In the genomic region with DNA sequence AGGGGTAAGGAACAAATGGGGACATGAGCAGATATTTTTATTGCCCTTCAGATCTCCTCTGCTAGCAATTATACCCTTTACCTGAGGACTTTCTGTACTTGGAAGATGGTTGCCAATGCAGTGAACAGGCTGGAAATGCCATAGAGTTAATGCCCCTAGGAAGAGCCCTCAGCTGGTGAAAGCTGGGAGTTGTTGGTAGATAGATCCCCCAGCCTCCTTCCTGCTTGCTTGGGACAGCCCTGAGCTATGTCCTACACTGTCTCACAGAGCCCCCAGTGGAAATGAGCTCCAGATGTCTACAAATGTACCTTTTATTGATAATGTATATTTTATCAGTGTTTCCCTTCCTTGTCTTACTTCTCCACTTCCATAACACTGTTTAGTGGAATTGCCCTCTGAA, we compare ENCODE assay signal across 13 cellular contexts.
A peak's percentile ranks its signal among the peaks of the same experiment; 100 is the strongest.
DNase-seq lines count a peak whose midpoint lies in the region; ATAC-seq, FAIRE-seq and TF ChIP-seq lines count a peak whose summit lies in the region.
"Had no signal": no experiment of that assay in that cellular context is flagged by ENCODE, and none has a peak within 500 bp of the region (broad histone marks: within the 10 kb centered on the region; RNA-seq: fewer than 3 reads in every experiment).

No MANE protein-coding gene starts in this region.

- CTCF ChIA-PET in HepG2 (lab: Yijun Ruan, JAX; ENCODE audit: low intra/inter-chr PET ratio, low total read pairs) = no interaction called here

- H3K23ac ChIP-seq in mesendoderm (ENCODE audit: low read length) = no peak overlapping the region

- TF ChIP-seq RAD21 in HepG2 (CRISPR knock-in tag; IDR thresholded peaks at IDR 0.05) = no peak

- no peak for DNase-seq in HepG2 (ENCODE audit: low spot score)
- DNase-seq in right lobe of liver = no peak
- peak; percentile 23 for DNase-seq in HT-29 (ENCODE audit: low spot score)
- DNase-seq in epithelial cell of prostate (ENCODE audit: low read depth, low spot score) = no peak
- DNase-seq in mesendoderm = peak; percentile 28
- DNase-seq in head of caudate nucleus = no peak
- no peak for DNase-seq in medulla oblongata (ENCODE audit: extremely low spot score)
- DNase-seq in occipital lobe (lab: John Stamatoyannopoulos, UW) = no peak
- DNase-seq: AML-193; Caco-2; CD8-positive, alpha-beta memory T cell had no signal

- H2BK15ac ChIP-seq in mesendoderm (replicated peaks; ENCODE audit: low read depth) = no peak overlapping the region

- H3K79me2 ChIP-seq in HepG2 (ENCODE audit: insufficient read depth, low read length) = no peaks in the 10 kb centered on the region
- H3K79me2 ChIP-seq in mesendoderm (ENCODE audit: control insufficient read depth, insufficient read depth, low read length) = no peaks in the 10 kb centered on the region

- BruUV-seq in HepG2 (replicated peaks; lab: Mats Ljungman, UMichigan) = no TSS peak

- no peak overlapping the region for H4K5ac ChIP-seq in mesendoderm (ENCODE audit: low read length)

- no peaks in the 10 kb centered on the region for H3K36me3 ChIP-seq in HepG2 (replicated peaks in 1 of 2; ENCODE audit: control insufficient read depth in 1 of 2, insufficient read depth in 2 of 2, low read length in 2 of 2)
- H3K36me3 ChIP-seq in right lobe of liver = no peaks in the 10 kb centered on the region
- no peaks in the 10 kb centered on the region for H3K36me3 ChIP-seq in mesendoderm (ENCODE audit: control insufficient read depth, insufficient read depth, low read length)
- H3K36me3 ChIP-seq: BLaER1 had no signal

- H2BK120ac ChIP-seq in mesendoderm (ENCODE audit: low read depth, low read length) = no peak overlapping the region

- no peaks in the 10 kb centered on the region for H3K79me1 ChIP-seq in mesendoderm (ENCODE audit: low read length)

- no peak overlapping the region for H3K4ac ChIP-seq in mesendoderm (ENCODE audit: low read depth, low read length)

- in situ Hi-C loops in HepG2 (cut with HindIII; ENCODE audit: extremely low pct_ligation_motif_present, low pct_unique_long_range_greater_than_20kb) = no loop called here

- no peak overlapping the region for H3K56ac ChIP-seq in mesendoderm (ENCODE audit: low read length)

- no peak overlapping the region for H4K8ac ChIP-seq in mesendoderm (ENCODE audit: low read depth, low read length)

- H3K4me3 ChIP-seq in HepG2 (replicated peaks in 1 of 3; ENCODE audit: insufficient read depth in 1 of 3, low read depth in 2 of 3, low read length in 3 of 3) (no peak overlapping the region), right lobe of liver (no peak overlapping the region), mesendoderm (ENCODE audit: low read length) (no peak overlapping the region)
- H3K4me3 ChIP-seq: BLaER1 had no signal

- intact Hi-C loops in HepG2 (cut with micrococcal nuclease; ENCODE audit: unreplicated experiment) = no loop called here
- intact Hi-C loops in right lobe of liver (cut with DNase I) = no loop called here
- intact Hi-C loops in head of caudate nucleus (cut with DNase I) = no loop called here

- peak; percentile 64 for ATAC-seq in HepG2
- ATAC-seq in right lobe of liver = no peak

- no peak overlapping the region for H2AFZ ChIP-seq in HepG2 (ENCODE audit: low read length)

- H3K27ac ChIP-seq in HepG2 (ENCODE audit: extremely low read length, insufficient read depth, low read length) (no peak overlapping the region), right lobe of liver (no peak overlapping the region), epithelial cell of prostate (peak overlapping the region; percentile 35), mesendoderm (ENCODE audit: low read depth, low read length) (no peak overlapping the region)
- H3K27ac ChIP-seq: BLaER1 had no signal

- no peak overlapping the region for H3K4me2 ChIP-seq in HepG2 (ENCODE audit: low read depth, low read length)
- no peak overlapping the region for H3K4me2 ChIP-seq in mesendoderm (ENCODE audit: low read length)
- H3K4me2 ChIP-seq: BLaER1 had no signal

- no peak for TF ChIP-seq EP300 in HepG2 (IDR thresholded peaks at IDR 0.05; ENCODE audit: low read depth in 2 of 2, low read length in 2 of 2)
- no peak for TF ChIP-seq EP300 in HepG2 (CRISPR knock-in tag; IDR thresholded peaks at IDR 0.05; ENCODE audit: borderline replicate concordance)

- POLR2A ChIA-PET in HepG2 (lab: Yijun Ruan, JAX) = no interaction called here

- H3K18ac ChIP-seq in mesendoderm (ENCODE audit: low read length) = no peak overlapping the region

- TF ChIP-seq POLR2A in HepG2 (IDR thresholded peaks at IDR 0.05; ENCODE audit: insufficient read depth in 1 of 2, low read depth in 2 of 2, low read length in 2 of 2) (no peak), right lobe of liver (IDR thresholded peaks at IDR 0.05) (no peak)

- H3K9me3 ChIP-seq in HepG2 (ENCODE audit: low read length) (no peaks in the 10 kb centered on the region), right lobe of liver (no peaks in the 10 kb centered on the region)
- H3K9me3 ChIP-seq: BLaER1, Caco-2 had no signal

- no peak overlapping the region for H2AK5ac ChIP-seq in mesendoderm (ENCODE audit: low read length)

- H2BK5ac ChIP-seq in mesendoderm (ENCODE audit: low read length) = no peak overlapping the region

- H3K27me3 ChIP-seq in HepG2 (ENCODE audit: control insufficient read depth in 1 of 2, insufficient read depth in 2 of 2, low read length in 2 of 2) (no peaks in the 10 kb centered on the region), right lobe of liver (no peaks in the 10 kb centered on the region), mesendoderm (ENCODE audit: insufficient read depth, low read length, poor library complexity) (no peaks in the 10 kb centered on the region)
- H3K27me3 ChIP-seq: BLaER1 had no signal

- H3K9ac ChIP-seq in HepG2 (ENCODE audit: insufficient read depth, low read depth, low read length) (no peak overlapping the region), mesendoderm (ENCODE audit: low read length) (no peak overlapping the region)
- H3K9ac ChIP-seq: BLaER1 had no signal

- H3K4me1 ChIP-seq in HepG2 (ENCODE audit: insufficient read depth, low read length) (no peaks in the 10 kb centered on the region), right lobe of liver (no peaks in the 10 kb centered on the region), mesendoderm (ENCODE audit: control insufficient read depth, low read depth, low read length) (no peaks in the 10 kb centered on the region)
- H3K4me1 ChIP-seq: BLaER1, Caco-2 had no signal

- TF ChIP-seq CTCF in HepG2 (CRISPR knock-in tag; IDR thresholded peaks at IDR 0.05) (no peak), right lobe of liver (IDR thresholded peaks at IDR 0.05) (no peak)

- no peak for FAIRE-seq in HepG2 (lab: Jason Lieb, UNC)
- FAIRE-seq: H54 had no signal

- H4K20me1 ChIP-seq in HepG2 (ENCODE audit: insufficient read depth, low read length) = no peaks in the 10 kb centered on the region
- H4K20me1 ChIP-seq: BLaER1 had no signal

TF ChIP-seq in HepG2, 621 proteins besides CTCF, POLR2A, EP300 and RAD21:
- TF ChIP-seq NFKBIZ (CRISPR knock-in tag; IDR thresholded peaks at IDR 0.05) = no peak

Comparison
In these comparisons a context has a peak if more than half of its experiments do, and no peak if none do; other contexts are left out.
1. DNase-seq: peak in HT-29 (single experiment) and mesendoderm (single experiment); none in HepG2 (single experiment), right lobe of liver (0 of 3), epithelial cell of prostate (single experiment), head of caudate nucleus (0 of 42), medulla oblongata (single experiment) and occipital lobe (single experiment).